8 cellular contexts compared by ENCODE assay signal in genomic region chr5:139650689-139651501, GRCh38. TPM values are rescaled to one million over a fixed set of nuclear protein-coding genes. Genes with fewer than 3 reads are reported as not detected.
A peak's percentile ranks its signal among the peaks of the same experiment; 100 is the strongest.
DNase-seq lines count a peak whose midpoint lies in the region; ATAC-seq and TF ChIP-seq lines count a peak whose summit lies in the region.

No MANE protein-coding gene starts in this region.

- H3K27me3 Mint-ChIP-seq in stimulated activated naive CD8-positive, alpha-beta T cell treated with anti-CD3 and anti-CD28 coated beads, Interleukin-15, Interleukin-2, amounts not matched to agents 100 ng/mL and 50 ng/mL, for 24 hours = peaks cover 32% of the 10 kb centered on the region

- DNase-seq in stimulated activated naive CD8-positive, alpha-beta T cell treated with anti-CD3 and anti-CD28 coated beads, Interleukin-15, Interleukin-2, amounts not matched to agents 100 U/mL and 50 U/mL, for 24 hours = no peak
- DNase-seq in astrocyte of the spinal cord (ENCODE audit: low read depth, low spot score) = peak; percentile 51
- peak; percentile 60 for DNase-seq in iPS-NIHi11 (ENCODE audit: low spot score)
- no peak for DNase-seq in HPDE6-E6E7 (ENCODE audit: extremely low spot score)
- DNase-seq in NCI-H774 (lab: John Stamatoyannopoulos, UW) = no peak
- no peak for DNase-seq in T-helper 2 cell

- peaks cover 70% of the 10 kb centered on the region for H3K4me1 Mint-ChIP-seq in stimulated activated naive CD8-positive, alpha-beta T cell treated with anti-CD3 and anti-CD28 coated beads, Interleukin-15, Interleukin-2, amounts not matched to agents 100 ng/mL and 50 ng/mL, for 24 hours (ENCODE audit: low read depth)

- no peaks in the 10 kb centered on the region for H3K36me3 Mint-ChIP-seq in stimulated activated naive CD8-positive, alpha-beta T cell treated with anti-CD3 and anti-CD28 coated beads, Interleukin-15, Interleukin-2, amounts not matched to agents 100 ng/mL and 50 ng/mL, for 24 hours (ENCODE audit: low read depth)

- in situ Hi-C loops in astrocyte of the spinal cord (cut with HindIII; ENCODE audit: low sequenced_read_pairs) = no loop called here

- peaks cover 0 to 2% (median 0%) of the 10 kb centered on the region in 3 donors for H3K36me3 ChIP-seq in skeletal muscle tissue (ENCODE audit: control insufficient read depth in 3 of 3, insufficient read depth in 3 of 3, low read length in 3 of 3)

- H3K27ac Mint-ChIP-seq in stimulated activated naive CD8-positive, alpha-beta T cell treated with anti-CD3 and anti-CD28 coated beads, Interleukin-15, Interleukin-2, amounts not matched to agents 100 ng/mL and 50 ng/mL, for 24 hours = peak overlapping the region; percentile 71

- no peak for TF ChIP-seq CTCF in astrocyte of the spinal cord (IDR thresholded peaks at IDR 0.05; ENCODE audit: low read depth, low read length)

- H3K9me3 ChIP-seq in skeletal muscle tissue (ENCODE audit: control insufficient read depth in 3 of 3, low read length in 3 of 3) = no peaks in the 10 kb centered on the region

- peaks cover 55 to 65% (median 63%) of the 10 kb centered on the region in 3 donors for H3K4me1 ChIP-seq in skeletal muscle tissue (ENCODE audit: control insufficient read depth in 3 of 3, insufficient read depth in 3 of 3, low read length in 3 of 3)

- peak overlapping the region; percentile 92 to 97 (median 94) for H3K9ac ChIP-seq in skeletal muscle tissue (ENCODE audit: low read depth in 1 of 3, low read length in 3 of 3)

- H3K9me3 Mint-ChIP-seq in stimulated activated naive CD8-positive, alpha-beta T cell treated with anti-CD3 and anti-CD28 coated beads, Interleukin-15, Interleukin-2, amounts not matched to agents 100 ng/mL and 50 ng/mL, for 24 hours = no peaks in the 10 kb centered on the region

- no peak for ATAC-seq in stimulated activated naive CD8-positive, alpha-beta T cell treated with anti-CD3 and anti-CD28 coated beads, Interleukin-15, Interleukin-2, amounts not matched to agents 100 U/mL and 50 U/mL, for 24 hours

- no peaks in the 10 kb centered on the region for H3K27me3 ChIP-seq in skeletal muscle tissue (ENCODE audit: control insufficient read depth in 3 of 3, insufficient read depth in 3 of 3, low read length in 3 of 3)

- peak overlapping the region; percentile 89 for H3K4me3 ChIP-seq in astrocyte of the spinal cord (ENCODE audit: low read depth, low read length)
- peak overlapping the region; percentile 82 to 85 (median 85) for H3K4me3 ChIP-seq in skeletal muscle tissue (ENCODE audit: low read length in 3 of 3)

- H3K27ac ChIP-seq in skeletal muscle tissue (ENCODE audit: low read depth, low read length) = peak overlapping the region; percentile 85

- peak overlapping the region; percentile 73 for H3K4me3 Mint-ChIP-seq in stimulated activated naive CD8-positive, alpha-beta T cell treated with anti-CD3 and anti-CD28 coated beads, Interleukin-15, Interleukin-2, amounts not matched to agents 100 ng/mL and 50 ng/mL, for 24 hours

RNA-seq across cellular contexts. Expression of gene CXXC5, which starts 2.7 kb away (rescaled TPM):
- total RNA-seq in skeletal muscle tissue = 66.8 TPM

Comparison
In these comparisons a context has a peak if more than half of its experiments do, and no peak if none do; other contexts are left out.
1. DNase-seq: peak in astrocyte of the spinal cord (single experiment) and iPS-NIHi11 (single experiment); none in stimulated activated naive CD8-positive, alpha-beta T cell treated with anti-CD3 and anti-CD28 coated beads, Interleukin-15, Interleukin-2, amounts not matched to agents 100 U/mL and 50 U/mL, for 24 hours (single experiment), HPDE6-E6E7 (single experiment), NCI-H774 (single experiment) and T-helper 2 cell (0 of 5).